ENCODE assay signal across 8 cellular contexts in genomic region chr1:201114245-201115131, GRCh38. TPM values are rescaled to one million over a fixed set of nuclear protein-coding genes. Genes with fewer than 3 reads are reported as not detected.
DNase-seq lines count a peak whose midpoint lies in the region; ATAC-seq and TF ChIP-seq lines count a peak whose summit lies in the region.

No MANE protein-coding gene starts in this region.

- peak; percentile 90 for ATAC-seq in HG02885 (IDR thresholded peaks at IDR 0.05; ENCODE audit: poor library complexity, unreplicated experiment)

- H3K9me3 ChIP-seq in hepatocyte (ENCODE audit: low read depth) = no peaks in the 10 kb centered on the region

- peak overlapping the region; percentile 91 for H3K4me2 ChIP-seq in hepatocyte

- no peaks in the 10 kb centered on the region for H4K20me1 ChIP-seq in hepatocyte (ENCODE audit: insufficient read depth, poor library complexity, severe bottlenecking)

- H3K79me2 ChIP-seq in hepatocyte = no peaks in the 10 kb centered on the region

- H3K36me3 ChIP-seq in hepatocyte (replicated peaks; ENCODE audit: insufficient read depth, low read depth) = no peaks in the 10 kb centered on the region

- 3% methylated on average over 71 of the region's 88 CpGs for WGBS in hepatocyte (ENCODE audit: low lambda C conversion rate, missing lambda C conversion rate)

- peaks cover 20% of the 10 kb centered on the region for H3K27me3 ChIP-seq in hepatocyte

- no peak overlapping the region for H3K27ac ChIP-seq in hepatocyte

- H3K4me3 ChIP-seq in hepatocyte = peak overlapping the region; percentile 54

- peak; percentile 83 for TF ChIP-seq CTCF in GM12874 (IDR thresholded peaks at IDR 0.05; ENCODE audit: insufficient read depth, low read depth, low read length)
- TF ChIP-seq CTCF in hepatocyte (IDR thresholded peaks at IDR 0.05; ENCODE audit: poor library complexity) = peak; percentile 88

- peak overlapping the region; percentile 58 for H2AFZ ChIP-seq in hepatocyte

- H3K9me2 ChIP-seq in hepatocyte (replicated peaks; ENCODE audit: insufficient read depth) = no peaks in the 10 kb centered on the region

- peak; percentile 66 to 67 for DNase-seq in NCI-H187 (lab: John Stamatoyannopoulos, UW)
- DNase-seq in T-helper 9 cell = peak; percentile 53
- DNase-seq in astrocyte of the hippocampus (ENCODE audit: low read depth, low spot score) = peak; percentile 96
- peak; percentile 93 for DNase-seq in hepatocyte (ENCODE audit: low spot score)
- DNase-seq in renal cortical epithelial cell (ENCODE audit: low read depth) = peak; percentile 76
- DNase-seq in NK-92 treated with Interleukin-12 subunit alpha and Interleukin-12 subunit beta, amount 100 ng/mL, for 24 hours (lab: John Stamatoyannopoulos, UW) = no peak

- H3K4me1 ChIP-seq in hepatocyte (ENCODE audit: insufficient read depth) = no peaks in the 10 kb centered on the region

RNA-seq across cellular contexts. Expression of gene CACNA1S, which starts 2.3 kb away (rescaled TPM):
- total RNA-seq in hepatocyte (0.04 TPM in 1 of 2 replicates, not detected in the other), renal cortical epithelial cell (not detected in 2 replicates)
- polyA plus RNA-seq in hepatocyte = not detected in 2 replicates

RNA-seq across cellular contexts. Expression of gene ASCL5, which starts 12.5 kb away (rescaled TPM):
- total RNA-seq in hepatocyte (not detected in 2 replicates), renal cortical epithelial cell (not detected in 2 replicates)
- not detected in 2 replicates for polyA plus RNA-seq in hepatocyte

RNA-seq across cellular contexts. Expression of gene TMEM9, which starts 39.8 kb away (rescaled TPM):
- 103 and 104 TPM in 2 replicates for total RNA-seq in hepatocyte
- 99.4 and 113 TPM in 2 replicates for polyA plus RNA-seq in hepatocyte
- total RNA-seq in renal cortical epithelial cell = 155 and 163 TPM in 2 replicates
